8 cellular contexts compared by ENCODE assay signal in genomic region chr1:47997289-47998200, GRCh38. TPM values are rescaled to one million over a fixed set of nuclear protein-coding genes. Genes with fewer than 3 reads are reported as not detected.
DNase-seq lines count a peak whose midpoint lies in the region; ATAC-seq and TF ChIP-seq lines count a peak whose summit lies in the region.

Gene TRABD2B, minus strand, starts transcription at chr1:47997385.

- no peaks in the 10 kb centered on the region for H3K9me3 ChIP-seq in uterus

- no peak within 1 kb of the TSS for H3K9ac ChIP-seq in rectal smooth muscle tissue (ENCODE audit: low read length)

- DNase-seq in Caki2 (ENCODE audit: low read depth), result peak; percentile 89
- peak; percentile 95 for DNase-seq in HuH-7.5 (ENCODE audit: low spot score)
- DNase-seq in T follicular helper cell (ENCODE audit: low read depth), result peak; percentile 33
- DNase-seq in anterior cingulate cortex (lab: John Stamatoyannopoulos, UW), result peak in 55 of 58 donors; percentile 14 to 83 (median 53)
- DNase-seq in hepatic stellate cell (ENCODE audit: low spot score), result peak; percentile 88
- DNase-seq in uterus, result peak; percentile 60 to 81

- in situ Hi-C loops in Caki2 (cut with HindIII; ENCODE audit: low pct_unique_long_range_greater_than_20kb, low sequenced_read_pairs), result no loop called here

- ATAC-seq in GM21447 (IDR thresholded peaks at IDR 0.05; ENCODE audit: unreplicated experiment), result peak; percentile 66

- H3K4me3 ChIP-seq in rectal smooth muscle tissue (ENCODE audit: low read length), result peak within 1 kb of the TSS; percentile 59
- H3K4me3 ChIP-seq in uterus, result peak within 1 kb of the TSS; percentile 32 to 51

- H3K4me1 ChIP-seq in rectal smooth muscle tissue (ENCODE audit: control insufficient read depth, insufficient read depth, low read length) (peaks cover 2% of the 10 kb centered on the region), uterus (no peaks in the 10 kb centered on the region)

- intact Hi-C loops in uterus (cut with DNase I; ENCODE audit: low total_unique reads), result no loop called here

- H3K27me3 ChIP-seq in rectal smooth muscle tissue (ENCODE audit: control insufficient read depth, insufficient read depth, low read length) (peaks cover 14% of the 10 kb centered on the region), uterus (peaks cover 0 to 7% of the 10 kb centered on the region in 2 donors)

- H3K27ac ChIP-seq in rectal smooth muscle tissue (ENCODE audit: low read depth, low read length) (peak within 1 kb of the TSS; percentile 27), uterus (peak within 1 kb of the TSS; percentile 57 to 74)

- H3K36me3 ChIP-seq in rectal smooth muscle tissue (ENCODE audit: control insufficient read depth, insufficient read depth, low read length) (no peaks in the 10 kb centered on the region), uterus (no peaks in the 10 kb centered on the region)

- TF ChIP-seq POLR2A in uterus (IDR thresholded peaks at IDR 0.05), result peak in 1 of 2 donors; percentile 17

- TF ChIP-seq CTCF in uterus (IDR thresholded peaks at IDR 0.05), result peak; percentile 80 to 96 (median 93)

RNA-seq across cellular contexts. Expression of gene TRABD2B, which starts in this region (rescaled TPM):
- 0.57 and 0.96 TPM in 2 replicates for total RNA-seq in Caki2 (2014; rRNA removed; shearing (Covaris generic); ENCODE audit: low replicate concordance)
- 1 to 10 TPM in 2 of 4 donors, under 1 TPM in 2; under 0.01 to 1.6 (median 1.0) TPM for total RNA-seq in uterus

Comparison
In these comparisons a context has a peak if more than half of its experiments do, and no peak if none do; other contexts are left out.
1. Peak in every context shown above with its lines: DNase-seq, ATAC-seq, H3K4me3 ChIP-seq and H3K27ac ChIP-seq.
2. Peak in DNase-seq in Caki2; RNA of the gene not detected or under 1 TPM.
3. DNase-seq: peak in every context shown above with its lines; median percentile 95 in HuH-7.5; 89 in Caki2; 88 in hepatic stellate cell; 70 in uterus; 53 in anterior cingulate cortex; 33 in T follicular helper cell.